Comparison of ENCODE assay signal across 8 cellular contexts in genomic region chr1:45009956-45010854, GRCh38. TPM values are rescaled to one million over a fixed set of nuclear protein-coding genes. Genes with fewer than 3 reads are reported as not detected.
DNase-seq lines count a peak whose midpoint lies in the region; ATAC-seq and TF ChIP-seq lines count a peak whose summit lies in the region.

No MANE protein-coding gene starts in this region.

- H3K27ac Mint-ChIP-seq in progenitor cell of endocrine pancreas: peak overlapping the region; percentile 37

- no peaks in the 10 kb centered on the region for H3K27me3 Mint-ChIP-seq in progenitor cell of endocrine pancreas

- ATAC-seq in heart left ventricle: peak in 2 of 4 donors; percentile 1 to 6
- ATAC-seq in GM18867 (IDR thresholded peaks at IDR 0.05; ENCODE audit: unreplicated experiment): no peak
- no peak for ATAC-seq in GM21528 (IDR thresholded peaks at IDR 0.05; ENCODE audit: low FRiP score, unreplicated experiment)

- peaks cover 27% of the 10 kb centered on the region for H3K4me1 Mint-ChIP-seq in progenitor cell of endocrine pancreas (ENCODE audit: low read depth)

- no peaks in the 10 kb centered on the region for H3K9me3 Mint-ChIP-seq in progenitor cell of endocrine pancreas (ENCODE audit: low read depth)

- peak; percentile 22 for DNase-seq in ELF-1 (ENCODE audit: low read depth, low spot score)
- DNase-seq in NCI-H2029 (lab: John Stamatoyannopoulos, UW): peak; percentile 66
- peak; percentile 15 for DNase-seq in activated T-helper 1 cell treated with Interleukin-2 at 50 U/mL for 16 hours (ENCODE audit: low read depth)
- no peak for DNase-seq in heart left ventricle
- peak; percentile 29 for DNase-seq in progenitor cell of endocrine pancreas (ENCODE audit: low spot score, unreplicated experiment)
- no peak for DNase-seq in activated CD4-positive, CD25-positive, alpha-beta regulatory T cell treated with anti-CD3 and anti-CD28 coated beads, Interleukin-2, amount 50 U/mL, for 72 hours

- TF ChIP-seq CTCF in heart left ventricle (IDR thresholded peaks at IDR 0.05) (no peak), progenitor cell of endocrine pancreas (IDR thresholded peaks at IDR 0.05; ENCODE audit: unreplicated experiment) (no peak)

- no peaks in the 10 kb centered on the region for H3K27me3 ChIP-seq in heart left ventricle

- intact Hi-C loops in heart left ventricle (cut with DNase I): loop anchor here (2.0 to 10.0 kb wide), 15 partner anchors 23 to 565 kb away; partner anchors contain the start of genes TESK2 (in 7 of the 10), BEST4 (in 4 of the 10), RNU5D-1 (in 2 of the 10) and ZSWIM5 (in 2 of the 10)

- H3K36me3 Mint-ChIP-seq in progenitor cell of endocrine pancreas (ENCODE audit: insufficient read depth): peaks cover 5% of the 10 kb centered on the region

- H3K36me3 ChIP-seq in heart left ventricle: peaks cover 0 to 63% (median 59%) of the 10 kb centered on the region in 9 donors

- H3K4me1 ChIP-seq in heart left ventricle: peaks cover 2 to 53% (median 34%) of the 10 kb centered on the region in 12 donors

- peak overlapping the region; percentile 78 to 100 (median 93) for H3K4me3 ChIP-seq in heart left ventricle

- H3K9me3 ChIP-seq in heart left ventricle: no peaks in the 10 kb centered on the region

- 16 to 49% (median 20%) methylated on average over 17 to 41 of the region's 41 CpGs for WGBS in heart left ventricle, 4 donors

- TF ChIP-seq POLR2A in heart left ventricle (IDR thresholded peaks at IDR 0.05): no peak

- peak overlapping the region in 11 of 12 donors; percentile 78 to 90 (median 86) for H3K27ac ChIP-seq in heart left ventricle

- peak overlapping the region; percentile 77 for H3K4me3 Mint-ChIP-seq in progenitor cell of endocrine pancreas (ENCODE audit: low read depth)

RNA-seq across cellular contexts. Expression of gene HECTD3, which starts 0.9 kb away (rescaled TPM):
- 10 to 100 TPM; 17.6 to 34.3 (median 22.8) TPM for total RNA-seq in heart left ventricle
- polyA plus RNA-seq in heart left ventricle: 10 to 100 TPM; 18.9 to 30.1 TPM
- total RNA-seq in progenitor cell of endocrine pancreas: 43.5 and 44.2 TPM in 2 replicates

RNA-seq across cellular contexts. Expression of gene UROD, which starts 1.8 kb away (rescaled TPM):
- total RNA-seq in heart left ventricle (10 to 100 TPM; 58.2 to 95.8 (median 78.4) TPM), progenitor cell of endocrine pancreas (61.5 and 64.4 TPM in 2 replicates)
- 10 to 100 TPM; 80.6 to 89.3 TPM for polyA plus RNA-seq in heart left ventricle

RNA-seq across cellular contexts. Expression of gene EIF2B3, which starts 23.8 kb away (rescaled TPM):
- total RNA-seq in heart left ventricle (10 to 100 TPM; 27.5 to 48.8 (median 37.7) TPM), progenitor cell of endocrine pancreas (20.1 and 21.0 TPM in 2 replicates)
- polyA plus RNA-seq in heart left ventricle: 10 to 100 TPM; 33.3 to 50.6 TPM

Comparison
In these comparisons a context has a peak if more than half of its experiments do, and no peak if none do; other contexts are left out.
1. DNase-seq: peak in ELF-1 (single experiment), NCI-H2029 (single experiment), activated T-helper 1 cell treated with Interleukin-2 at 50 U/mL for 16 hours (single experiment) and progenitor cell of endocrine pancreas (single experiment); none in heart left ventricle (0 of 5) and activated CD4-positive, CD25-positive, alpha-beta regulatory T cell treated with anti-CD3 and anti-CD28 coated beads, Interleukin-2, amount 50 U/mL, for 72 hours (single experiment).